ENCODE assay signal across 24 cellular contexts in genomic region chr3:129573493-129573892, GRCh38. TPM values are rescaled to one million over a fixed set of nuclear protein-coding genes. Genes with fewer than 3 reads are reported as not detected.
"Had no signal": no experiment of that assay in that cellular context is flagged by ENCODE, and none has a peak within 500 bp of the region (broad histone marks: within the 10 kb centered on the region; RNA-seq: fewer than 3 reads in every experiment).

No MANE protein-coding gene starts in this region.

- H3K27ac Mint-ChIP-seq: activated B cell treated with CpG ODN at 0.5 μM for 24 hours; activated CD4-positive, alpha-beta memory T cell treated with anti-CD3 and anti-CD28 coated beads, Interleukin-2, amount 10 ng/mL, durations not matched to agents 7 days and 5 days; activated CD8-positive, alpha-beta memory T cell treated with anti-CD3 and anti-CD28 coated beads, Interleukin-2, amount 10 ng/mL, durations not matched to agents 7 days and 5 days; activated naive CD8-positive, alpha-beta T cell treated with anti-CD3 and anti-CD28 coated beads for 36 hours; T-helper 2 cell treated with Interferon-gamma antibody and Interleukin-4, amounts not matched to agents 5 μg/mL and 100 μg/mL, for 36 hours had no signal

- H3K36me3 ChIP-seq: cardiac muscle cell, gastrocnemius medialis, transverse colon had no signal

- H3K9me3 ChIP-seq: gastrocnemius medialis, heart left ventricle, left ventricle myocardium inferior, mucosa of descending colon, spleen, transverse colon had no signal

- ATAC-seq: activated CD8-positive, alpha-beta memory T cell treated with anti-CD3 and anti-CD28 coated beads, Interleukin-2, amount 10 ng/mL, durations not matched to agents 7 days and 5 days; gastrocnemius medialis; heart left ventricle; mucosa of descending colon; stimulated activated naive CD8-positive, alpha-beta T cell treated with anti-CD3 and anti-CD28 coated beads, Interleukin-15, Interleukin-2, amounts not matched to agents 100 U/mL and 50 U/mL, for 24 hours had no signal

- DNase-seq: activated B cell treated with CpG ODN at 0.5 μM for 24 hours; activated CD4-positive, alpha-beta memory T cell treated with anti-CD3 and anti-CD28 coated beads, Interleukin-2, amount 10 ng/mL, durations not matched to agents 7 days and 5 days; activated CD4-positive, alpha-beta T cell treated with anti-CD3 and anti-CD28 coated beads for 48 hours; activated CD8-positive, alpha-beta memory T cell treated with anti-CD3 and anti-CD28 coated beads, Interleukin-2, amount 10 ng/mL, durations not matched to agents 7 days and 5 days; activated naive CD4-positive, alpha-beta T cell; activated naive CD8-positive, alpha-beta T cell treated with anti-CD3 and anti-CD28 coated beads for 36 hours; amniotic stem cell; gastrocnemius medialis; left ventricle myocardium inferior; mucosa of descending colon; naive B cell; occipital lobe; retina; spleen; stimulated activated naive CD8-positive, alpha-beta T cell treated with anti-CD3 and anti-CD28 coated beads, Interleukin-15, Interleukin-2, amounts not matched to agents 100 U/mL and 50 U/mL, for 24 hours; substantia nigra; transverse colon had no signal

- H3K4me3 ChIP-seq: cardiac muscle cell, gastrocnemius medialis, heart left ventricle, left ventricle myocardium inferior, mucosa of descending colon, spleen, transverse colon had no signal

- H3K27me3 ChIP-seq: cardiac muscle cell, gastrocnemius medialis, heart left ventricle, spleen, transverse colon had no signal

- H3K9me3 Mint-ChIP-seq: activated B cell treated with CpG ODN at 0.5 μM for 24 hours; activated CD4-positive, alpha-beta memory T cell treated with anti-CD3 and anti-CD28 coated beads, Interleukin-2, amount 10 ng/mL, durations not matched to agents 7 days and 5 days; activated naive CD8-positive, alpha-beta T cell treated with anti-CD3 and anti-CD28 coated beads for 36 hours; naive B cell; T-helper 2 cell treated with Interferon-gamma antibody and Interleukin-4, amounts not matched to agents 5 μg/mL and 100 μg/mL, for 36 hours had no signal

- H3K27me3 Mint-ChIP-seq: activated B cell treated with CpG ODN at 0.5 μM for 24 hours; activated CD8-positive, alpha-beta memory T cell treated with anti-CD3 and anti-CD28 coated beads, Interleukin-2, amount 10 ng/mL, durations not matched to agents 7 days and 5 days; activated naive CD8-positive, alpha-beta T cell treated with anti-CD3 and anti-CD28 coated beads for 36 hours; naive B cell had no signal

- H3K27ac ChIP-seq: cardiac muscle cell, gastrocnemius medialis, heart left ventricle, left ventricle myocardium inferior, transverse colon had no signal

- H3K4me3 Mint-ChIP-seq: activated B cell treated with CpG ODN at 0.5 μM for 24 hours; activated CD4-positive, alpha-beta memory T cell treated with anti-CD3 and anti-CD28 coated beads, Interleukin-2, amount 10 ng/mL, durations not matched to agents 7 days and 5 days; activated CD8-positive, alpha-beta memory T cell treated with anti-CD3 and anti-CD28 coated beads, Interleukin-2, amount 10 ng/mL, durations not matched to agents 7 days and 5 days; activated naive CD8-positive, alpha-beta T cell treated with anti-CD3 and anti-CD28 coated beads for 36 hours; T-helper 2 cell treated with Interferon-gamma antibody and Interleukin-4, amounts not matched to agents 5 μg/mL and 100 μg/mL, for 36 hours had no signal

- H3K36me3 Mint-ChIP-seq: activated CD8-positive, alpha-beta memory T cell treated with anti-CD3 and anti-CD28 coated beads, Interleukin-2, amount 10 ng/mL, durations not matched to agents 7 days and 5 days; activated naive CD8-positive, alpha-beta T cell treated with anti-CD3 and anti-CD28 coated beads for 36 hours; naive B cell had no signal

RNA-seq across cellular contexts. Expression of gene H1-8, which starts 30.5 kb away (rescaled TPM):
- total RNA-seq: activated B cell treated with CpG ODN at 0.5 μM for 24 hours; activated CD4-positive, alpha-beta memory T cell treated with anti-CD3 and anti-CD28 coated beads, Interleukin-2, amount 10 ng/mL, durations not matched to agents 7 days and 5 days; activated CD8-positive, alpha-beta memory T cell treated with anti-CD3 and anti-CD28 coated beads, Interleukin-2, amount 10 ng/mL, durations not matched to agents 7 days and 5 days; activated naive CD8-positive, alpha-beta T cell treated with anti-CD3 and anti-CD28 coated beads for 36 hours; cardiac muscle cell; dermis microvascular lymphatic vessel endothelial cell; gastrocnemius medialis; heart left ventricle; kidney epithelial cell; left ventricle myocardium inferior; mucosa of descending colon; occipital lobe; posterior vena cava; spleen; transverse colon had no signal
- polyA plus RNA-seq: cardiac muscle cell, esophagus, heart left ventricle, spleen had no signal

RNA-seq across cellular contexts. Expression of gene RHO, which starts 45.1 kb away (rescaled TPM):
- total RNA-seq: activated B cell treated with CpG ODN at 0.5 μM for 24 hours; activated CD4-positive, alpha-beta memory T cell treated with anti-CD3 and anti-CD28 coated beads, Interleukin-2, amount 10 ng/mL, durations not matched to agents 7 days and 5 days; activated CD8-positive, alpha-beta memory T cell treated with anti-CD3 and anti-CD28 coated beads, Interleukin-2, amount 10 ng/mL, durations not matched to agents 7 days and 5 days; activated naive CD8-positive, alpha-beta T cell treated with anti-CD3 and anti-CD28 coated beads for 36 hours; cardiac muscle cell; dermis microvascular lymphatic vessel endothelial cell; gastrocnemius medialis; heart left ventricle; kidney epithelial cell; left ventricle myocardium inferior; mucosa of descending colon; occipital lobe; posterior vena cava; spleen; transverse colon had no signal
- polyA plus RNA-seq: cardiac muscle cell, esophagus, spleen had no signal
